In genomic region chr20:32149566-32150170, GRCh38 we compare ENCODE assay signal across 24 cellular contexts. TPM values are rescaled to one million over a fixed set of nuclear protein-coding genes. Genes with fewer than 3 reads are reported as not detected.
A peak's percentile ranks its signal among the peaks of the same experiment; 100 is the strongest.
DNase-seq lines count a peak whose midpoint lies in the region; ATAC-seq and TF ChIP-seq lines count a peak whose summit lies in the region.
"Had no signal": no experiment of that assay in that cellular context is flagged by ENCODE, and none has a peak within 500 bp of the region (broad histone marks: within the 10 kb centered on the region; RNA-seq: fewer than 3 reads in every experiment).

No MANE protein-coding gene starts in this region.

- H3K9me3 ChIP-seq in DND-41 (ENCODE audit: insufficient read depth, low read length, severe bottlenecking) (no peaks in the 10 kb centered on the region), aorta (ENCODE audit: control insufficient read depth, low read length) (no peaks in the 10 kb centered on the region), vagina (no peaks in the 10 kb centered on the region)
- H3K9me3 ChIP-seq: BLaER1 had no signal

- peaks cover 9% of the 10 kb centered on the region for H3K4me1 Mint-ChIP-seq in activated T-helper 1 cell treated with anti-CD3 and anti-CD28 coated beads, Interleukin-12 subunit alpha, Interleukin-12 subunit beta, Interleukin-2, Interleukin-4 antibody, amounts not matched to agents 30 ng/mL and 10 ng/mL and 1 ng/mL, durations not matched to agents 14 hours and 24 hours and 36 hours (ENCODE audit: low read depth)
- H3K4me1 Mint-ChIP-seq in glutamatergic neuron (ENCODE audit: low read depth, unreplicated experiment) (peaks cover 2% of the 10 kb centered on the region), nephron progenitor cell (peaks cover 3% of the 10 kb centered on the region)
- no peaks in the 10 kb centered on the region for H3K4me1 Mint-ChIP-seq in activated naive CD8-positive, alpha-beta T cell treated with anti-CD3 and anti-CD28 coated beads for 36 hours

- ATAC-seq in DND-41 (ENCODE audit: insufficient read depth, low read depth) (0 out of 3 replicates have a peak, but pooled peaks have one; percentile 12), aorta (ENCODE audit: low FRiP score) (no peak), HG03025 (IDR thresholded peaks at IDR 0.05; ENCODE audit: low FRiP score, unreplicated experiment) (no peak)

- 77 to 81% methylated on average over 8 of the region's 8 CpGs for WGBS in aorta, 2 donors

- H3K4me1 ChIP-seq in DND-41 (ENCODE audit: insufficient read depth, low read length) (no peaks in the 10 kb centered on the region), aorta (ENCODE audit: control insufficient read depth in 1 of 2, insufficient read depth in 2 of 2, low read length in 2 of 2) (no peaks in the 10 kb centered on the region), vagina (peaks cover 2% of the 10 kb centered on the region)

- H3K9me3 Mint-ChIP-seq in activated T-helper 1 cell treated with anti-CD3 and anti-CD28 coated beads, Interleukin-12 subunit alpha, Interleukin-12 subunit beta, Interleukin-2, Interleukin-4 antibody, amounts not matched to agents 30 ng/mL and 10 ng/mL and 1 ng/mL, durations not matched to agents 14 hours and 24 hours and 36 hours: no peaks in the 10 kb centered on the region
- H3K9me3 Mint-ChIP-seq in glutamatergic neuron (ENCODE audit: unreplicated experiment) (no peaks in the 10 kb centered on the region), nephron progenitor cell (no peaks in the 10 kb centered on the region)
- no peaks in the 10 kb centered on the region for H3K9me3 Mint-ChIP-seq in activated naive CD8-positive, alpha-beta T cell treated with anti-CD3 and anti-CD28 coated beads for 36 hours
- H3K9me3 Mint-ChIP-seq: CD4-positive, alpha-beta T cell had no signal

- H3K79me2 ChIP-seq in DND-41 (ENCODE audit: insufficient read depth, low read length): no peaks in the 10 kb centered on the region

- peaks cover 32% of the 10 kb centered on the region for H3K36me3 Mint-ChIP-seq in activated T-helper 1 cell treated with anti-CD3 and anti-CD28 coated beads, Interleukin-12 subunit alpha, Interleukin-12 subunit beta, Interleukin-2, Interleukin-4 antibody, amounts not matched to agents 30 ng/mL and 10 ng/mL and 1 ng/mL, durations not matched to agents 14 hours and 24 hours and 36 hours (ENCODE audit: low read depth)
- H3K36me3 Mint-ChIP-seq in glutamatergic neuron (ENCODE audit: unreplicated experiment): peaks cover 10% of the 10 kb centered on the region
- peaks cover 84% of the 10 kb centered on the region for H3K36me3 Mint-ChIP-seq in nephron progenitor cell (ENCODE audit: low read depth)
- H3K36me3 Mint-ChIP-seq in activated naive CD8-positive, alpha-beta T cell treated with anti-CD3 and anti-CD28 coated beads for 36 hours: peaks cover 23% of the 10 kb centered on the region

- H3K36me3 ChIP-seq in DND-41 (ENCODE audit: insufficient read depth, low read length) (peaks cover 90% of the 10 kb centered on the region), aorta (ENCODE audit: control insufficient read depth in 1 of 2, insufficient read depth in 2 of 2, low read length in 1 of 2) (peaks cover 0 to 14% of the 10 kb centered on the region in 2 donors), vagina (peaks cover 0 to 90% of the 10 kb centered on the region in 2 donors)

- no peak overlapping the region for H3K4me3 ChIP-seq in DND-41 (ENCODE audit: low read depth in 1 of 2, low read length in 2 of 2)
- no peak overlapping the region for H3K4me3 ChIP-seq in aorta (ENCODE audit: low read length in 2 of 2)
- H3K4me3 ChIP-seq in vagina: no peak overlapping the region
- H3K4me3 ChIP-seq: BLaER1, SK-N-MC had no signal

- DNase-seq in DND-41 (no peak), glutamatergic neuron (peak; percentile 6), nephron progenitor cell (no peak), aorta (no peak), vagina (ENCODE audit: extremely low spot score in 2 of 2) (no peak)
- no peak for DNase-seq in activated T-helper 1 cell treated with anti-CD3 and anti-CD28 coated beads, Interleukin-12 subunit alpha, Interleukin-12 subunit beta, Interleukin-2, Interleukin-4 antibody, amounts not matched to agents 30 ng/mL and 10 ng/mL and 1 ng/mL, durations not matched to agents 14 hours and 24 hours and 36 hours (ENCODE audit: low spot score)
- DNase-seq in activated naive CD8-positive, alpha-beta T cell treated with anti-CD3 and anti-CD28 coated beads for 36 hours: no peak
- DNase-seq: ACHN; CD4-positive, alpha-beta T cell; COR-L47; DMS79; GDM1; KG1; NCI-H1092 treated with DMSO at 0.1 percent for 48 hours; NCI-H1436 treated with DMSO at 0.1 percent for 48 hours; NCI-H1930; NCI-H2227 treated with DMSO at 0.1 percent for 48 hours; NCI-H510A treated with DMSO at 0.1 percent for 48 hours; NCI-H748 treated with DMSO at 0.1 percent for 48 hours; SHP77 treated with DMSO at 0.1 percent for 48 hours had no signal

- TF ChIP-seq CTCF in DND-41 (IDR thresholded peaks at IDR 0.05; ENCODE audit: borderline replicate concordance, extremely low read depth, low read length, poor library complexity, severe bottlenecking) (no peak), glutamatergic neuron (IDR thresholded peaks at IDR 0.05; ENCODE audit: partially characterized antibody, unreplicated experiment) (no peak), nephron progenitor cell (IDR thresholded peaks at IDR 0.05) (no peak), vagina (IDR thresholded peaks at IDR 0.05) (no peak)

- H3K27ac ChIP-seq in DND-41 (ENCODE audit: low read length): no peak overlapping the region
- no peak overlapping the region for H3K27ac ChIP-seq in aorta (ENCODE audit: low read depth in 1 of 2, low read length in 2 of 2)
- no peak overlapping the region for H3K27ac ChIP-seq in vagina
- H3K27ac ChIP-seq: 22Rv1, BLaER1, SK-N-MC had no signal

- H3K4me3 Mint-ChIP-seq in activated T-helper 1 cell treated with anti-CD3 and anti-CD28 coated beads, Interleukin-12 subunit alpha, Interleukin-12 subunit beta, Interleukin-2, Interleukin-4 antibody, amounts not matched to agents 30 ng/mL and 10 ng/mL and 1 ng/mL, durations not matched to agents 14 hours and 24 hours and 36 hours: no peak overlapping the region
- no peak overlapping the region for H3K4me3 Mint-ChIP-seq in glutamatergic neuron (ENCODE audit: unreplicated experiment)
- no peak overlapping the region for H3K4me3 Mint-ChIP-seq in nephron progenitor cell
- H3K4me3 Mint-ChIP-seq in activated naive CD8-positive, alpha-beta T cell treated with anti-CD3 and anti-CD28 coated beads for 36 hours: no peak overlapping the region
- H3K4me3 Mint-ChIP-seq: CD4-positive, alpha-beta T cell had no signal

- peak overlapping the region; percentile 34 for H3K27ac Mint-ChIP-seq in activated T-helper 1 cell treated with anti-CD3 and anti-CD28 coated beads, Interleukin-12 subunit alpha, Interleukin-12 subunit beta, Interleukin-2, Interleukin-4 antibody, amounts not matched to agents 30 ng/mL and 10 ng/mL and 1 ng/mL, durations not matched to agents 14 hours and 24 hours and 36 hours
- no peak overlapping the region for H3K27ac Mint-ChIP-seq in glutamatergic neuron (ENCODE audit: unreplicated experiment)
- peak overlapping the region; percentile 83 for H3K27ac Mint-ChIP-seq in nephron progenitor cell
- no peak overlapping the region for H3K27ac Mint-ChIP-seq in activated naive CD8-positive, alpha-beta T cell treated with anti-CD3 and anti-CD28 coated beads for 36 hours
- H3K27ac Mint-ChIP-seq: CD4-positive, alpha-beta T cell had no signal

- TF ChIP-seq POLR2A in vagina (IDR thresholded peaks at IDR 0.05): no peak

- no peaks in the 10 kb centered on the region for H3K27me3 Mint-ChIP-seq in activated T-helper 1 cell treated with anti-CD3 and anti-CD28 coated beads, Interleukin-12 subunit alpha, Interleukin-12 subunit beta, Interleukin-2, Interleukin-4 antibody, amounts not matched to agents 30 ng/mL and 10 ng/mL and 1 ng/mL, durations not matched to agents 14 hours and 24 hours and 36 hours (ENCODE audit: insufficient read depth)
- peaks cover 3% of the 10 kb centered on the region for H3K27me3 Mint-ChIP-seq in glutamatergic neuron (ENCODE audit: unreplicated experiment)
- H3K27me3 Mint-ChIP-seq in nephron progenitor cell (ENCODE audit: low read depth, poor library complexity): no peaks in the 10 kb centered on the region
- H3K27me3 Mint-ChIP-seq in activated naive CD8-positive, alpha-beta T cell treated with anti-CD3 and anti-CD28 coated beads for 36 hours: no peaks in the 10 kb centered on the region
- H3K27me3 Mint-ChIP-seq: CD4-positive, alpha-beta T cell had no signal

- H3K9ac ChIP-seq in DND-41 (ENCODE audit: low read depth, low read length): no peak overlapping the region
- H3K9ac ChIP-seq: BLaER1 had no signal

- 0 out of 2 replicates have a peak, but pooled peaks cover 5% of the 10 kb centered on the region for H4K20me1 ChIP-seq in DND-41 (ENCODE audit: insufficient read depth, low read length)

- H2AFZ ChIP-seq in DND-41 (ENCODE audit: low read depth, low read length): no peak overlapping the region

- no peaks in the 10 kb centered on the region for H3K27me3 ChIP-seq in DND-41 (ENCODE audit: insufficient read depth, low read length, poor library complexity)
- H3K27me3 ChIP-seq in aorta (ENCODE audit: control insufficient read depth in 1 of 2, insufficient read depth in 2 of 2, low read length in 1 of 2): no peaks in the 10 kb centered on the region
- no peaks in the 10 kb centered on the region for H3K27me3 ChIP-seq in vagina
- H3K27me3 ChIP-seq: BLaER1 had no signal

- intact Hi-C loops in activated T-helper 1 cell treated with anti-CD3 and anti-CD28 coated beads, Interleukin-12 subunit alpha, Interleukin-12 subunit beta, Interleukin-2, Interleukin-4 antibody, amounts not matched to agents 30 ng/mL and 10 ng/mL and 1 ng/mL, durations not matched to agents 14 hours and 24 hours and 36 hours (cut with micrococcal nuclease): loop anchor here (10.0 kb wide), 1 partner anchor 335 kb away; no protein-coding TSS in a partner anchor
- intact Hi-C loops in aorta (cut with DNase I) (no loop called here), vagina (cut with DNase I) (loop anchor here (10.0 kb wide), 1 partner anchor 1045 kb away; no protein-coding TSS in a partner anchor)

- no peak overlapping the region for H3K4me2 ChIP-seq in DND-41 (ENCODE audit: insufficient read depth, low read length)
- H3K4me2 ChIP-seq: BLaER1 had no signal

RNA-seq across cellular contexts. Expression of gene TM9SF4, which starts 40.2 kb away (rescaled TPM):
- 49.5 and 49.6 TPM in 2 replicates for total RNA-seq in activated T-helper 1 cell treated with anti-CD3 and anti-CD28 coated beads, Interleukin-12 subunit alpha, Interleukin-12 subunit beta, Interleukin-2, Interleukin-4 antibody, amounts not matched to agents 30 ng/mL and 10 ng/mL and 1 ng/mL, durations not matched to agents 14 hours and 24 hours and 36 hours
- 106 TPM for total RNA-seq in glutamatergic neuron (ENCODE audit: unreplicated experiment)
- total RNA-seq in aorta: 10 to 100 TPM; 35.8 to 49.0 TPM
- polyA plus RNA-seq in aorta: 10 to 100 TPM in 1 of 2 donors, 1 to 10 TPM in 1; 8.1 to 19.7 TPM
- total RNA-seq in activated naive CD8-positive, alpha-beta T cell treated with anti-CD3 and anti-CD28 coated beads for 36 hours: 10 to 100 TPM; 39.2 to 42.5 TPM
- total RNA-seq in vagina: 32.2 TPM

RNA-seq across cellular contexts. Expression of gene PLAGL2, which starts 57.9 kb away (rescaled TPM):
- total RNA-seq in activated T-helper 1 cell treated with anti-CD3 and anti-CD28 coated beads, Interleukin-12 subunit alpha, Interleukin-12 subunit beta, Interleukin-2, Interleukin-4 antibody, amounts not matched to agents 30 ng/mL and 10 ng/mL and 1 ng/mL, durations not matched to agents 14 hours and 24 hours and 36 hours: 123 and 126 TPM in 2 replicates
- total RNA-seq in glutamatergic neuron (ENCODE audit: unreplicated experiment): 34.9 TPM
- 1 to 10 TPM; 8.2 to 9.8 TPM for total RNA-seq in aorta
- 1 to 10 TPM; 1.8 to 2.3 TPM for polyA plus RNA-seq in aorta
- 10 to 100 TPM; 86.9 to 87.2 TPM for total RNA-seq in activated naive CD8-positive, alpha-beta T cell treated with anti-CD3 and anti-CD28 coated beads for 36 hours
- 8.3 TPM for total RNA-seq in vagina

RNA-seq across cellular contexts. Expression of gene POFUT1, which starts 58.0 kb away (rescaled TPM):
- 69.0 and 73.0 TPM in 2 replicates for total RNA-seq in activated T-helper 1 cell treated with anti-CD3 and anti-CD28 coated beads, Interleukin-12 subunit alpha, Interleukin-12 subunit beta, Interleukin-2, Interleukin-4 antibody, amounts not matched to agents 30 ng/mL and 10 ng/mL and 1 ng/mL, durations not matched to agents 14 hours and 24 hours and 36 hours
- 29.5 TPM for total RNA-seq in glutamatergic neuron (ENCODE audit: unreplicated experiment)
- 10 to 100 TPM; 29.8 to 35.2 TPM for total RNA-seq in aorta
- polyA plus RNA-seq in aorta: 10 to 100 TPM; 10.6 to 16.5 TPM
- total RNA-seq in activated naive CD8-positive, alpha-beta T cell treated with anti-CD3 and anti-CD28 coated beads for 36 hours: 10 to 100 TPM; 64.0 to 65.7 TPM
- total RNA-seq in vagina: 27.7 TPM

Comparison
In these comparisons a context has a peak if more than half of its experiments do, and no peak if none do; other contexts are left out.
1. H3K27ac Mint-ChIP-seq: peak in activated T-helper 1 cell treated with anti-CD3 and anti-CD28 coated beads, Interleukin-12 subunit alpha, Interleukin-12 subunit beta, Interleukin-2, Interleukin-4 antibody, amounts not matched to agents 30 ng/mL and 10 ng/mL and 1 ng/mL, durations not matched to agents 14 hours and 24 hours and 36 hours (single experiment) and nephron progenitor cell (single experiment); none in glutamatergic neuron (single experiment) and activated naive CD8-positive, alpha-beta T cell treated with anti-CD3 and anti-CD28 coated beads for 36 hours (single experiment).
2. intact Hi-C loops: an anchor here in activated T-helper 1 cell treated with anti-CD3 and anti-CD28 coated beads, Interleukin-12 subunit alpha, Interleukin-12 subunit beta, Interleukin-2, Interleukin-4 antibody, amounts not matched to agents 30 ng/mL and 10 ng/mL and 1 ng/mL, durations not matched to agents 14 hours and 24 hours and 36 hours (10.0 kb wide) and vagina (10.0 kb wide); none called in aorta.